ENCODE assay signal across 3 cellular contexts in genomic region chr1:200373811-200374231, GRCh38.
A peak's percentile ranks its signal among the peaks of the same experiment; 100 is the strongest.
TF ChIP-seq lines count a peak whose summit lies in the region.

No MANE protein-coding gene starts in this region.

TF ChIP-seq in A549, 52 proteins besides CTCF, POLR2A, EP300 and RAD21:
- no peak for TF ChIP-seq MAZ (IDR thresholded peaks at IDR 0.05; ENCODE audit: borderline replicate concordance, low read depth, low read length)
- no peak for TF ChIP-seq ATOH8 (CRISPR knock-in tag; IDR thresholded peaks at IDR 0.05; ENCODE audit: low read depth)
TF ChIP-seq in A549: peak in this region for 0.

TF ChIP-seq in HEK293, 187 proteins besides CTCF, POLR2A, EP300 and RAD21:
- TF ChIP-seq ZNF223 (tag by site-specific recombination; IDR thresholded peaks at IDR 0.05): no peak
- no peak for TF ChIP-seq ZSCAN23 (tag by site-specific recombination; IDR thresholded peaks at IDR 0.05)
- no peak for TF ChIP-seq ZNF214 (tag by site-specific recombination; IDR thresholded peaks at IDR 0.05; ENCODE audit: borderline replicate concordance)
- no peak for TF ChIP-seq MEIS1 (CRISPR knock-in tag; IDR thresholded peaks at IDR 0.05; ENCODE audit: borderline replicate concordance)
- TF ChIP-seq SCRT2 (tag by site-specific recombination; IDR thresholded peaks at IDR 0.05): peak; percentile 35; the same call in 1 of the 2 replicates
- TF ChIP-seq ZNF548 (tag by site-specific recombination; IDR thresholded peaks at IDR 0.05): no peak
- no peak for TF ChIP-seq SP3 (tag by site-specific recombination; IDR thresholded peaks at IDR 0.05)
- TF ChIP-seq ZNF138 (tag by site-specific recombination; IDR thresholded peaks at IDR 0.05; ENCODE audit: borderline replicate concordance): no peak
- TF ChIP-seq ZNF114 (tag by site-specific recombination; IDR thresholded peaks at IDR 0.05): no peak

TF ChIP-seq in H1, 55 proteins besides CTCF, POLR2A, EP300 and RAD21:
- TF ChIP-seq YY1 (IDR thresholded peaks at IDR 0.05; ENCODE audit: low read depth, low read length) (no peak), RFX5 (IDR thresholded peaks at IDR 0.05; ENCODE audit: borderline replicate concordance, low read depth, low read length) (no peak), CHD7 (IDR thresholded peaks at IDR 0.05; ENCODE audit: insufficient replicate concordance, low read length) (peak; percentile 92), RBBP5 (IDR thresholded peaks at IDR 0.05; ENCODE audit: borderline replicate concordance, low read depth, low read length) (peak; percentile 68; the same call in 1 of the 2 replicates), GTF2F1 (IDR thresholded peaks at IDR 0.05; ENCODE audit: borderline replicate concordance, low read depth, low read length) (no peak), JUN (IDR thresholded peaks at IDR 0.05; ENCODE audit: low read depth, low read length) (no peak), KDM4A (IDR thresholded peaks at IDR 0.05; ENCODE audit: low read depth, low read length, severe bottlenecking) (peak; percentile 30), BCL11A (IDR thresholded peaks at IDR 0.05; ENCODE audit: low read depth in 2 of 2, low read length in 2 of 2) (no peak), ASH2L (IDR thresholded peaks at IDR 0.05; ENCODE audit: low read length) (peak; percentile 93), KDM5A (IDR thresholded peaks at IDR 0.05; ENCODE audit: low read length) (no peak), TAF1 (IDR thresholded peaks at IDR 0.05; ENCODE audit: low read depth, low read length) (no peak), SP1 (IDR thresholded peaks at IDR 0.05; ENCODE audit: low read depth, low read length) (peak; percentile 6; the same call in 1 of the 2 replicates)
